Comparison of ENCODE assay signal across 8 cellular contexts in genomic region chr19:44093931-44094765, GRCh38.
DNase-seq lines count a peak whose midpoint lies in the region; ATAC-seq and FAIRE-seq lines count a peak whose summit lies in the region.

TSS of gene ZNF224 (plus strand) at chr19:44094361. CDS start at chr19:44097874, 3,513 bp downstream.

- FAIRE-seq in A204.1 (lab: Jason Lieb, UNC), result peak; percentile 97

- H3K36me3 Mint-ChIP-seq in central memory CD8-positive, alpha-beta T cell (ENCODE audit: insufficient read depth), result peaks cover 18% of the 10 kb centered on the region

- peak; percentile 91 for ATAC-seq in GM18907 (IDR thresholded peaks at IDR 0.05; ENCODE audit: unreplicated experiment)
- ATAC-seq in HG03159 (IDR thresholded peaks at IDR 0.05; ENCODE audit: unreplicated experiment), result peak; percentile 77
- ATAC-seq in central memory CD8-positive, alpha-beta T cell (replicated peaks; ENCODE audit: extremely low read depth, poor library complexity, severe bottlenecking), result peak; percentile 82

- H3K27me3 Mint-ChIP-seq in central memory CD8-positive, alpha-beta T cell, result no peaks in the 10 kb centered on the region

- DNase-seq in NCI-H226, result peak; percentile 87
- peak; percentile 55 to 69 (median 60) for DNase-seq in activated CD4-positive, CD25-positive, alpha-beta regulatory T cell (lab: John Stamatoyannopoulos, UW)
- peak; percentile 50 to 61 for DNase-seq in central memory CD8-positive, alpha-beta T cell (ENCODE audit: low spot score in 2 of 2)
- peak; percentile 92 for DNase-seq in iris pigment epithelial cell (ENCODE audit: low read depth)
- peak; percentile 71 for DNase-seq in stimulated activated CD4-positive, alpha-beta T cell treated with anti-CD3 and anti-CD28 coated beads, Interleukin-12 subunit alpha, Interleukin-12 subunit beta, amount 100 ng/mL, for 4 hours

- peak within 1 kb of the TSS; percentile 92 for H3K27ac Mint-ChIP-seq in central memory CD8-positive, alpha-beta T cell (ENCODE audit: low read depth)

- peak within 1 kb of the TSS; percentile 96 for H3K4me3 Mint-ChIP-seq in central memory CD8-positive, alpha-beta T cell

- H3K4me1 Mint-ChIP-seq in central memory CD8-positive, alpha-beta T cell, result peaks cover 22% of the 10 kb centered on the region

- no peaks in the 10 kb centered on the region for H3K9me3 Mint-ChIP-seq in central memory CD8-positive, alpha-beta T cell

Comparison
In these comparisons a context has a peak if more than half of its experiments do, and no peak if none do; other contexts are left out.
1. Peak in every context shown above with its lines: DNase-seq and ATAC-seq.